8 cellular contexts compared by ENCODE assay signal in the genomic region with DNA sequence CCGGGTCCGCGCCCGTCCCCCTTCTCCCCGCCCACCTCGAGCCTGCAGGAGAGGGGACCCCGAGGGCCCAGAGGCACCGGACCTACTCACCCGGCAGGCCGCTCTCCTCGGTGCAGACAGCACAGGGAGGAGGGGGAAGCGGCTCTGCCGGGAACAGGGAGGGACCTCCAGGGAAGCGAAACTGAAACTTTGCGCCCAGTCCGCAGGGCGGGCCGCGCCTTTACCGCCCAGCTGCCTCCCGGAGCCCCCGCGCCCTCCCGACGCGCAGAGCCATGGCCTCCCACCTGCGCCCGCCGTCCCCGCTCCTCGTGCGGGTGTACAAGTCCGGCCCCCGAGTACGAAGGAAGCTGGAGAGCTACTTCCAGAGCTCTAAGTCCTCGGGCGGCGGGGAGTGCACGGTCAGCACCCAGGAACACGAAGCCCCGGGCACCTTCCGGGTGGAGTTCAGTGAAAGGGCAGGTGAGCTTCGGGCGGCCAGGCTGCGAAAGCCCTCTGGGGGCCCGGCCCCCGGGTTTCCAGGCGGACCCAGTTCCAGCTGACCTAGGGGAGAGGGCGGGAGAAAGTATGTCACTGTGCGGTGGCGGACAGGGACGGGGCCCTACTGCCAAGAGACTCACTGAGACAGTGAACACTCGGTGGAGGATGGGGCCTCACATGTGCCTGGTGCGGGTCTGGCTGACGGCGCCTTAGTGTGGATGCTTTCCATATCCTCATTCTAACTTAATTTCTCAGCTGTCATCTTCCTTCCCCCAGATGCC. TPM values are rescaled to one million over a fixed set of nuclear protein-coding genes. Genes with fewer than 3 reads are reported as not detected.
DNase-seq lines count a peak whose midpoint lies in the region; ATAC-seq and TF ChIP-seq lines count a peak whose summit lies in the region.

A gene (plus strand): TSS at position 184 of the 758 bp plus-strand sequence. CDS start 89 bp downstream, at position 273.
A gene (minus strand): TSS at position 146 of the 758 bp plus-strand sequence. CDS start 4,680 bp downstream, outside the sequence.

- H3K4me1 ChIP-seq in HEK293 (ENCODE audit: control insufficient read depth, insufficient read depth, low read length) = no peaks in the 10 kb centered on the region
- peaks cover 25% of the 10 kb centered on the region for H3K4me1 ChIP-seq in adipocyte (ENCODE audit: control insufficient read depth, insufficient read depth, low read length)
- peaks cover 0 to 3% of the 10 kb centered on the region in 2 experiments for H3K4me1 ChIP-seq in trophoblast cell (ENCODE audit: control insufficient read depth in 1 of 2, insufficient read depth in 2 of 2, low read length in 2 of 2)
- peaks cover 0 to 28% (median 13%) of the 10 kb centered on the region in 4 donors for H3K4me1 ChIP-seq in tibial artery

- H3K4ac ChIP-seq in trophoblast cell (ENCODE audit: low read depth, low read length) = no peak within 1 kb of the TSS

- peaks cover 0 to 8% of the 10 kb centered on the region in 2 experiments; a peak in 1 of 3 replicates for H3K36me3 ChIP-seq in HEK293 (ENCODE audit: control insufficient read depth in 2 of 2, insufficient read depth in 1 of 2, low read length in 2 of 2)
- peaks cover 30% of the 10 kb centered on the region for H3K36me3 ChIP-seq in adipocyte (ENCODE audit: control insufficient read depth, insufficient read depth, low read length, severe bottlenecking)
- H3K36me3 ChIP-seq in trophoblast cell (ENCODE audit: control insufficient read depth in 1 of 2, insufficient read depth in 2 of 2, low read length in 2 of 2) = no peaks in the 10 kb centered on the region
- H3K36me3 ChIP-seq in tibial artery = peaks cover 2 to 36% (median 29%) of the 10 kb centered on the region in 3 donors

- H3K27ac ChIP-seq in HEK293 (ENCODE audit: extremely low read depth, low read depth, low read length) = peak within 1 kb of the TSS; percentile 78
- no peak within 1 kb of the TSS for H3K27ac ChIP-seq in trophoblast cell (ENCODE audit: low read depth, low read length)
- peak within 1 kb of the TSS; percentile 83 to 90 for H3K27ac ChIP-seq in tibial artery

- peak within 1 kb of the TSS; percentile 50 for H2AFZ ChIP-seq in trophoblast cell (ENCODE audit: insufficient read depth, low read length, poor library complexity)

- peaks cover 5% of the 10 kb centered on the region for H3K79me2 ChIP-seq in trophoblast cell (ENCODE audit: control insufficient read depth, insufficient read depth, low read length, poor library complexity)

- peak within 1 kb of the TSS; percentile 49 for H4K12ac ChIP-seq in trophoblast cell (ENCODE audit: low read depth, low read length)

- peak; percentile 99 for ATAC-seq in Right ventricle myocardium superior (ENCODE audit: poor library complexity)

- H3K18ac ChIP-seq in trophoblast cell (ENCODE audit: low read length) = peak within 1 kb of the TSS; percentile 78

- H2BK120ac ChIP-seq in trophoblast cell (ENCODE audit: insufficient read depth, low read length, poor library complexity) = peak within 1 kb of the TSS; percentile 44

- TF ChIP-seq CTCF in HEK293 (tag by site-specific recombination; IDR thresholded peaks at IDR 0.05) (no peak), tibial artery (IDR thresholded peaks at IDR 0.05) (no peak)

- no peak within 1 kb of the TSS for H2AK5ac ChIP-seq in trophoblast cell (ENCODE audit: low read length)

- intact Hi-C loops in Right ventricle myocardium superior (cut with DNase I) = loop anchor here (5.0 kb wide), 1 partner anchor 113 kb away; no protein-coding TSS in a partner anchor
- intact Hi-C loops in tibial artery (cut with DNase I; ENCODE audit: low total_unique reads) = no loop called here

- peak within 1 kb of the TSS; percentile 46 for H3K14ac ChIP-seq in trophoblast cell (ENCODE audit: low read length)

- H3K9ac ChIP-seq in adipocyte (ENCODE audit: low read length) (peak within 1 kb of the TSS; percentile 95), trophoblast cell (ENCODE audit: low read length) (no peak within 1 kb of the TSS)

- WGBS in trophoblast cell (ENCODE audit: extremely low coverage, insufficient coverage, insufficient read length) = no CpG with 5 or more reads among the region's 56 CpGs

- POLR2A ChIA-PET in HEK293 (lab: Yijun Ruan, JAX) = interaction anchor here (1.0 to 1.5 kb wide), 2 partner anchors 50 to 115 kb away, joined by 4 to 5 read pairs; a partner anchor contains a TSS

- H3K4me3 ChIP-seq in HEK293 (ENCODE audit: low read depth, low read length) (peak within 1 kb of the TSS; percentile 61), adipocyte (ENCODE audit: low read length) (peak within 1 kb of the TSS; percentile 93), trophoblast cell (ENCODE audit: low read depth, low read length) (peak within 1 kb of the TSS; percentile 75), tibial artery (peak within 1 kb of the TSS; percentile 79 to 93)

- peak within 1 kb of the TSS; percentile 75 for H4K8ac ChIP-seq in trophoblast cell (ENCODE audit: low read depth, low read length)

- H3K27me3 ChIP-seq in adipocyte (replicated peaks; ENCODE audit: control insufficient read depth, insufficient read depth, low read length) (no peaks in the 10 kb centered on the region), trophoblast cell (ENCODE audit: insufficient read depth, low read length) (no peaks in the 10 kb centered on the region), tibial artery (no peaks in the 10 kb centered on the region)

- peak within 1 kb of the TSS; percentile 85 for H4K91ac ChIP-seq in trophoblast cell (ENCODE audit: low read depth, low read length)

- no peak within 1 kb of the TSS for H2BK5ac ChIP-seq in trophoblast cell (ENCODE audit: low read depth, low read length, poor library complexity)

- peaks cover 8% of the 10 kb centered on the region for H3K79me1 ChIP-seq in trophoblast cell (ENCODE audit: low read length)

- CTCF ChIA-PET in HEK293 (lab: Yijun Ruan, JAX) = interaction anchor here (1.1 kb wide), 1 partner anchor 114 kb away, joined by 3 read pairs; no protein-coding TSS in a partner anchor

- H3K4me2 ChIP-seq in trophoblast cell (ENCODE audit: low read length) = peak within 1 kb of the TSS; percentile 78

- H3K23ac ChIP-seq in trophoblast cell (ENCODE audit: low read length) = no peak within 1 kb of the TSS

- H3K9me3 ChIP-seq in HEK293 (ENCODE audit: control insufficient read depth, insufficient read depth, low read depth, low read length) (no peaks in the 10 kb centered on the region), adipocyte (ENCODE audit: control insufficient read depth, low read length) (no peaks in the 10 kb centered on the region), trophoblast cell (ENCODE audit: insufficient read depth, low read depth, low read length) (no peaks in the 10 kb centered on the region), tibial artery (no peaks in the 10 kb centered on the region)

- DNase-seq in GF-D8 (lab: John Stamatoyannopoulos, UW) = peak; percentile 51
- DNase-seq in MV-4-11 (lab: John Stamatoyannopoulos, UW) = peak; percentile 72
- peak; percentile 72 for DNase-seq in T follicular helper cell (ENCODE audit: low read depth)
- peak; percentile 93 for DNase-seq in adipocyte (ENCODE audit: low read depth)
- DNase-seq in Right ventricle myocardium superior = peak; percentile 91
- DNase-seq in trophoblast cell = peak; percentile 72 to 84
- DNase-seq in tibial artery = peak; percentile 78 to 88

- peak within 1 kb of the TSS; percentile 82 for H2BK12ac ChIP-seq in trophoblast cell (ENCODE audit: low read length)

TF ChIP-seq in HEK293, 187 proteins besides CTCF, POLR2A, EP300 and RAD21 (continues in another document):
- TF ChIP-seq ZNF600 (tag by site-specific recombination; IDR thresholded peaks at IDR 0.05) (peak; percentile 46; the same call in 1 of the 2 replicates), SCRT1 (tag by site-specific recombination; IDR thresholded peaks at IDR 0.05; ENCODE audit: borderline replicate concordance) (no peak), SP2 (tag by site-specific recombination; IDR thresholded peaks at IDR 0.05) (peak; percentile 59), ZNF132 (tag by site-specific recombination; IDR thresholded peaks at IDR 0.05; ENCODE audit: borderline replicate concordance) (no peak), PRDM1 (tag by site-specific recombination; IDR thresholded peaks at IDR 0.05) (peak; percentile 41; the same call in 1 of the 2 replicates), ZNF843 (tag by site-specific recombination; IDR thresholded peaks at IDR 0.05) (0 out of 2 replicates have a peak, but pooled peaks have one; percentile 17), ZNF510 (tag by site-specific recombination; IDR thresholded peaks at IDR 0.05; ENCODE audit: insufficient replicate concordance) (no peak), ZNF211 (tag by site-specific recombination; IDR thresholded peaks at IDR 0.05; ENCODE audit: low read depth) (no peak), ZNF529 (tag by site-specific recombination; IDR thresholded peaks at IDR 0.05; ENCODE audit: insufficient replicate concordance) (no peak), ZNF596 (tag by site-specific recombination; IDR thresholded peaks at IDR 0.05) (no peak), ZNF677 (tag by site-specific recombination; IDR thresholded peaks at IDR 0.05) (no peak), ZNF341 (tag by site-specific recombination; IDR thresholded peaks at IDR 0.05; ENCODE audit: low read depth) (peak; percentile 70), SP3 (tag by site-specific recombination; IDR thresholded peaks at IDR 0.05) (peak; percentile 60), ZFP69B (tag by site-specific recombination; IDR thresholded peaks at IDR 0.05) (0 out of 2 replicates have a peak, but pooled peaks have one; percentile 37), KLF1 (tag by site-specific recombination; IDR thresholded peaks at IDR 0.05) (peak; percentile 74), YY2 (tag by site-specific recombination; IDR thresholded peaks at IDR 0.05) (no peak)
- TF ChIP-seq, protein P1, sequence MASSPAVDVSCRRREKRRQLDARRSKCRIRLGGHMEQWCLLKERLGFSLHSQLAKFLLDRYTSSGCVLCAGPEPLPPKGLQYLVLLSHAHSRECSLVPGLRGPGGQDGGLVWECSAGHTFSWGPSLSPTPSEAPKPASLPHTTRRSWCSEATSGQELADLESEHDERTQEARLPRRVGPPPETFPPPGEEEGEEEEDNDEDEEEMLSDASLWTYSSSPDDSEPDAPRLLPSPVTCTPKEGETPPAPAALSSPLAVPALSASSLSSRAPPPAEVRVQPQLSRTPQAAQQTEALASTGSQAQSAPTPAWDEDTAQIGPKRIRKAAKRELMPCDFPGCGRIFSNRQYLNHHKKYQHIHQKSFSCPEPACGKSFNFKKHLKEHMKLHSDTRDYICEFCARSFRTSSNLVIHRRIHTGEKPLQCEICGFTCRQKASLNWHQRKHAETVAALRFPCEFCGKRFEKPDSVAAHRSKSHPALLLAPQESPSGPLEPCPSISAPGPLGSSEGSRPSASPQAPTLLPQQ (tag by site-specific recombination; IDR thresholded peaks at IDR 0.05) = 0 out of 2 replicates have a peak, but pooled peaks have one; percentile 62

RNA-seq across cellular contexts. Expression of the first gene that starts in this region (rescaled TPM):
- total RNA-seq in Right ventricle myocardium superior = 10.2 TPM
- polyA plus RNA-seq in trophoblast cell (2013) = 2.6 and 2.8 TPM in 2 replicates

RNA-seq across cellular contexts. Expression of the second gene that starts in this region (rescaled TPM):
- total RNA-seq in Right ventricle myocardium superior = 10.0 TPM
- polyA plus RNA-seq in trophoblast cell (2013) = 1.2 TPM in 2 replicates
